8 cellular contexts compared by ENCODE assay signal in genomic region chr6:161274488-161274858, GRCh38. TPM values are rescaled to one million over a fixed set of nuclear protein-coding genes. Genes with fewer than 3 reads are reported as not detected.
DNase-seq lines count a peak whose midpoint lies in the region; ATAC-seq and TF ChIP-seq lines count a peak whose summit lies in the region.

No MANE protein-coding gene starts in this region.

- H3K9me3 Mint-ChIP-seq in endodermal cell (no peaks in the 10 kb centered on the region), osteocyte (ENCODE audit: unreplicated experiment) (no peaks in the 10 kb centered on the region)

- peak overlapping the region; percentile 90 for H3K9ac ChIP-seq in endodermal cell (ENCODE audit: extremely low read depth, low read length, poor library complexity, severe bottlenecking)

- H3K27ac ChIP-seq in endodermal cell (ENCODE audit: low read depth, low read length), result peak overlapping the region; percentile 96

- H3K9me3 ChIP-seq in endodermal cell (ENCODE audit: control insufficient read depth, low read length), result no peaks in the 10 kb centered on the region

- no peak for ATAC-seq in GM18868 (IDR thresholded peaks at IDR 0.05; ENCODE audit: unreplicated experiment)

- H3K36me3 Mint-ChIP-seq in endodermal cell (ENCODE audit: low read depth), result peaks cover 15% of the 10 kb centered on the region
- no peaks in the 10 kb centered on the region for H3K36me3 Mint-ChIP-seq in osteocyte (ENCODE audit: unreplicated experiment)

- H3K36me3 ChIP-seq in endodermal cell (ENCODE audit: control insufficient read depth, insufficient read depth, low read length), result peaks cover 8% of the 10 kb centered on the region

- H3K4me3 ChIP-seq in endodermal cell (ENCODE audit: low read length), result peak overlapping the region; percentile 86

- H3K4me1 ChIP-seq in endodermal cell (ENCODE audit: control insufficient read depth, insufficient read depth, low read length), result peaks cover 4% of the 10 kb centered on the region

- WGBS in endodermal cell (ENCODE audit: insufficient coverage in 1 of 2, insufficient read length in 1 of 2), 2 experiments, result 40% methylated on average over 4 to 7 of the region's 8 CpGs

- in situ Hi-C loops in GM13977 (cut with MboI; ENCODE audit: low pct_unique_long_range_greater_than_20kb, low sequenced_read_pairs, unreplicated experiment), result no loop called here

- H3K27me3 ChIP-seq in endodermal cell (ENCODE audit: control insufficient read depth, insufficient read depth, low read length, poor library complexity, severe bottlenecking), result no peaks in the 10 kb centered on the region

- H3K27ac Mint-ChIP-seq in endodermal cell (peak overlapping the region; percentile 98), osteocyte (ENCODE audit: unreplicated experiment) (peak overlapping the region; percentile 91)

- H3K4me1 Mint-ChIP-seq in endodermal cell (peaks cover 24% of the 10 kb centered on the region), osteocyte (ENCODE audit: unreplicated experiment) (peaks cover 22% of the 10 kb centered on the region)

- H3K27me3 Mint-ChIP-seq in endodermal cell (ENCODE audit: insufficient read depth) (peaks cover 3% of the 10 kb centered on the region), osteocyte (ENCODE audit: unreplicated experiment) (peaks cover 2% of the 10 kb centered on the region)

- TF ChIP-seq CTCF in endodermal cell (conservative IDR thresholded peaks at IDR 0.05) (no peak), osteocyte (IDR thresholded peaks at IDR 0.05) (no peak), GM13977 (IDR thresholded peaks at IDR 0.05; ENCODE audit: extremely low read depth, insufficient read depth, missing control alignments) (no peak)

- peak overlapping the region; percentile 75 for H3K4me3 Mint-ChIP-seq in endodermal cell
- H3K4me3 Mint-ChIP-seq in osteocyte (ENCODE audit: unreplicated experiment), result peak overlapping the region; percentile 83

- DNase-seq in DMS79 (lab: John Stamatoyannopoulos, UW) (peak; percentile 47), NCI-H69 (lab: John Stamatoyannopoulos, UW) (peak; percentile 72), endodermal cell (no peak), osteocyte (ENCODE audit: extremely low spot score, unreplicated experiment) (no peak), GM13977 (ENCODE audit: low spot score) (no peak), NCI-H226 (no peak)
- DNase-seq in central memory CD4-positive, alpha-beta T cell, result no peak

RNA-seq across cellular contexts. Expression of gene AGPAT4, which starts 0.6 kb away (rescaled TPM):
- total RNA-seq in endodermal cell (10 to 100 TPM; 61.0 to 61.1 TPM), osteocyte (8.3 and 10.1 TPM in 2 replicates)
- polyA plus RNA-seq in endodermal cell (2013, experiment 1 of 2), result 33.8 TPM
- polyA plus RNA-seq in endodermal cell (2013, experiment 2 of 2), result 30.0 TPM

Comparison
In these comparisons a context has a peak if more than half of its experiments do, and no peak if none do; other contexts are left out.
1. DNase-seq: peak in DMS79 (single experiment) and NCI-H69 (single experiment); none in endodermal cell (single experiment), osteocyte (single experiment), GM13977 (single experiment), central memory CD4-positive, alpha-beta T cell (single experiment) and NCI-H226 (single experiment).